Comparison of ENCODE assay signal across 23 cellular contexts in genomic region chr17:56926704-56927103, GRCh38. TPM values are rescaled to one million over a fixed set of nuclear protein-coding genes. Genes with fewer than 3 reads are reported as not detected.
DNase-seq lines count a peak whose midpoint lies in the region; ATAC-seq, FAIRE-seq and TF ChIP-seq lines count a peak whose summit lies in the region.
"Had no signal": no experiment of that assay in that cellular context is flagged by ENCODE, and none has a peak within 500 bp of the region (broad histone marks: within the 10 kb centered on the region; RNA-seq: fewer than 3 reads in every experiment).

No MANE protein-coding gene starts in this region.

- H4K8ac ChIP-seq in H1 (ENCODE audit: extremely low read depth, insufficient read depth, low read length), result no peak overlapping the region

- TF ChIP-seq POLR2A in H1 (IDR thresholded peaks at IDR 0.05; ENCODE audit: control extremely low read depth in 1 of 2, low read depth in 2 of 2, low read length in 2 of 2), result no peak

- no peak overlapping the region for H2BK20ac ChIP-seq in H1 (ENCODE audit: low read length)

- H3K4me3 ChIP-seq in LNCaP clone FGC (ENCODE audit: low read depth, low read length), result no peak overlapping the region
- peak overlapping the region in 1 of 4 experiments; percentile 30; a peak in 1 of 8 replicates for H3K4me3 ChIP-seq in H1 (ENCODE audit: extremely low read depth in 1 of 4, insufficient read depth in 2 of 4, low read depth in 3 of 4, low read length in 4 of 4)
- no peak overlapping the region for H3K4me3 ChIP-seq in upper lobe of right lung
- H3K4me3 ChIP-seq: A549, GM23248, SK-N-MC had no signal

- H3K36me3 ChIP-seq in H1 (ENCODE audit: control insufficient read depth in 2 of 4, insufficient read depth in 4 of 4, low read length in 3 of 4), result no peaks in the 10 kb centered on the region; a peak in 2 of 8 replicates
- H3K36me3 ChIP-seq in upper lobe of right lung, result no peaks in the 10 kb centered on the region

- H3K79me1 ChIP-seq in H1 (ENCODE audit: low read depth, low read length), result no peaks in the 10 kb centered on the region

- no peak for TF ChIP-seq RAD21 in H1 (IDR thresholded peaks at IDR 0.05 in 1 of 2, conservative IDR thresholded peaks at IDR 0.05 in 1 of 2; ENCODE audit: low read depth in 2 of 2, low read length in 2 of 2)

- no peak for ATAC-seq in activated T-cell treated with anti-CD3 and anti-CD28 coated beads, Interleukin-2, amount 50 U/mL, for 72 hours (replicated peaks in 1 of 2)
- ATAC-seq in upper lobe of right lung, result peak; percentile 29
- ATAC-seq: A549, HCT116 had no signal

- peak overlapping the region; percentile 96 for H2BK120ac ChIP-seq in H1 (replicated peaks; ENCODE audit: low read depth, low read length)

- no peak overlapping the region; the same call in 1 of the 2 replicates for H2BK5ac ChIP-seq in H1 (ENCODE audit: low read depth, low read length)

- no peak overlapping the region for H2AK5ac ChIP-seq in H1 (ENCODE audit: low read depth, low read length)

- no peaks in the 10 kb centered on the region for H4K20me1 ChIP-seq in H1 (replicated peaks in 1 of 2; ENCODE audit: control insufficient read depth in 1 of 2, insufficient read depth in 2 of 2, low read length in 2 of 2)

- CTCF ChIA-PET in H1 (lab: Charles Lee; ENCODE audit: partially characterized antibody), result interaction anchor here (0.9 to 1.8 kb wide), 3 partner anchors 13 to 36 kb away, joined by 3 to 7 read pairs (median 3); no protein-coding TSS in a partner anchor

- peaks cover 25% of the 10 kb centered on the region in 2 experiments for H3K9me3 ChIP-seq in H1 (ENCODE audit: insufficient read depth in 2 of 2, low read depth in 1 of 2, low read length in 1 of 2)
- H3K9me3 ChIP-seq in upper lobe of right lung, result peaks cover 14% of the 10 kb centered on the region

- H3K27ac ChIP-seq in H1 (ENCODE audit: low read depth, low read length), result peak overlapping the region; percentile 7; the same call in 1 of the 2 replicates
- no peak overlapping the region for H3K27ac ChIP-seq in upper lobe of right lung
- H3K27ac ChIP-seq: A549, GM23248, SK-N-MC had no signal

- TF ChIP-seq CTCF in LNCaP clone FGC (IDR thresholded peaks at IDR 0.05; ENCODE audit: control insufficient read depth, extremely low read depth, insufficient read depth) (0 out of 2 replicates have a peak, but pooled peaks have one; percentile 13), H1 (IDR thresholded peaks at IDR 0.05; ENCODE audit: control extremely low read depth in 1 of 3, insufficient read depth in 1 of 3, low read depth in 1 of 3, low read length in 3 of 3) (no peak), upper lobe of right lung (IDR thresholded peaks at IDR 0.05) (no peak), GM13977 (IDR thresholded peaks at IDR 0.05; ENCODE audit: extremely low read depth, insufficient read depth, missing control alignments) (no peak)

- no peaks in the 10 kb centered on the region for H3K79me2 ChIP-seq in H1 (ENCODE audit: control insufficient read depth in 1 of 2, insufficient read depth in 2 of 2, low read length in 2 of 2)

- H3K4me2 ChIP-seq in H1 (ENCODE audit: insufficient read depth in 1 of 2, low read depth in 2 of 2, low read length in 2 of 2), result peak overlapping the region in 1 of 2 experiments; percentile 6; a peak in 3 of 4 replicates
- H3K4me2 ChIP-seq: A549 had no signal

- no peaks in the 10 kb centered on the region for H3K27me3 Mint-ChIP-seq in activated T-cell treated with anti-CD3 and anti-CD28 coated beads, Interleukin-2, amount 50 U/mL, for 72 hours (ENCODE audit: low read depth)
- H3K27me3 Mint-ChIP-seq: B cell had no signal

- no peak for TF ChIP-seq EP300 in H1 (IDR thresholded peaks at IDR 0.05; ENCODE audit: borderline replicate concordance in 1 of 2, low read depth in 2 of 2, low read length in 2 of 2)

- peak overlapping the region; percentile 90 for H4K5ac ChIP-seq in H1 (ENCODE audit: insufficient read length, low read depth, low read length)

- H3K23ac ChIP-seq in H1 (ENCODE audit: insufficient read length), result no peak overlapping the region

- in situ Hi-C loops in GM13977 (cut with MboI; ENCODE audit: low pct_unique_long_range_greater_than_20kb, low sequenced_read_pairs, unreplicated experiment), result no loop called here

- no peak overlapping the region for H4K91ac ChIP-seq in H1 (replicated peaks; ENCODE audit: insufficient read length, low read length)

- no peaks in the 10 kb centered on the region for H3K23me2 ChIP-seq in H1 (ENCODE audit: low read depth, low read length)

- H3K18ac ChIP-seq in H1 (ENCODE audit: extremely low read depth, low read length), result no peak overlapping the region

- WGBS in H1 (ENCODE audit: extremely low coverage in 1 of 2, insufficient coverage in 1 of 2, insufficient read length in 1 of 2, insufficient replicate concordance in 2 of 2, low coverage in 1 of 2, low lambda C conversion rate in 2 of 2, missing lambda C conversion rate in 1 of 2), 2 experiments, result 51% methylated on average over 2 of the region's 2 CpGs; no CpG with 5 or more reads in 1 of the 2 experiments

- peak overlapping the region; percentile 24 for H3K27ac Mint-ChIP-seq in activated T-cell treated with anti-CD3 and anti-CD28 coated beads, Interleukin-2, amount 50 U/mL, for 72 hours
- H3K27ac Mint-ChIP-seq: B cell had no signal

- no peak overlapping the region for H2AFZ ChIP-seq in H1 (ENCODE audit: low read length)
- H2AFZ ChIP-seq: GM23248 had no signal

- FAIRE-seq in H1 (lab: Jason Lieb, UNC), result no peak
- FAIRE-seq: A549, D721Med, HTR-8/SVneo had no signal

- DNase-seq in activated T-cell treated with anti-CD3 and anti-CD28 coated beads, Interleukin-2, amount 50 U/mL, for 72 hours, result no peak
- no peak for DNase-seq in activated T-cell treated with anti-CD3 and anti-CD28 coated beads, Interleukin-2, amount 50 U/mL, for 1 hour
- DNase-seq in LNCaP clone FGC (ENCODE audit: low read depth) (peak; percentile 70), H1 (ENCODE audit: low read depth in 1 of 2, low spot score in 2 of 2) (no peak), upper lobe of right lung (no peak), posterior cingulate gyrus (no peak), GM13977 (ENCODE audit: low spot score) (no peak)
- no peak for DNase-seq in stimulated activated CD8-positive, alpha-beta memory T cell treated with anti-CD3 and anti-CD28 coated beads, Interleukin-4, amount 100 ng/mL, for 48 hours
- DNase-seq: DMS79, GM23248, NCI-H1105 treated with DMSO at 0.1 percent for 48 hours, NCI-H2029 treated with DMSO at 0.1 percent for 48 hours, NCI-H226, NCI-H524, NCI-H82, Right ventricle myocardium superior, SW 1271 had no signal

- intact Hi-C loops in upper lobe of right lung (cut with DNase I), result no loop called here
- intact Hi-C loops in posterior cingulate gyrus (cut with DNase I), result no loop called here

- peaks cover 2 to 19% of the 10 kb centered on the region in 2 donors for H3K36me3 Mint-ChIP-seq in activated T-cell treated with anti-CD3 and anti-CD28 coated beads, Interleukin-2, amount 50 U/mL, for 72 hours (ENCODE audit: insufficient read depth in 2 of 2)

- H3K9ac ChIP-seq in H1 (replicated peaks in 1 of 4; ENCODE audit: extremely low read depth in 1 of 4, low read depth in 3 of 4, low read length in 3 of 4), result no peak overlapping the region
- H3K9ac ChIP-seq: GM23248 had no signal

- no peak overlapping the region for H3K4ac ChIP-seq in H1 (replicated peaks; ENCODE audit: insufficient read length, low read depth, low read length)

- H3K9me3 Mint-ChIP-seq in activated T-cell treated with anti-CD3 and anti-CD28 coated beads, Interleukin-2, amount 50 U/mL, for 72 hours, result no peaks in the 10 kb centered on the region

- no peak overlapping the region for H3K14ac ChIP-seq in H1 (ENCODE audit: insufficient read length)

- H3K4me1 ChIP-seq in H1 (replicated peaks in 1 of 4; ENCODE audit: control insufficient read depth in 3 of 4, insufficient read depth in 4 of 4, low read length in 3 of 4) (peaks cover 3 to 12% (median 6%) of the 10 kb centered on the region in 4 experiments; a peak in 5 of 7 replicates), upper lobe of right lung (no peaks in the 10 kb centered on the region)
- H3K4me1 ChIP-seq: A549 had no signal

- no peak overlapping the region for H3K56ac ChIP-seq in H1 (replicated peaks; ENCODE audit: insufficient read length, low read depth, low read length)

- no peaks in the 10 kb centered on the region for H3K4me1 Mint-ChIP-seq in activated T-cell treated with anti-CD3 and anti-CD28 coated beads, Interleukin-2, amount 50 U/mL, for 72 hours (ENCODE audit: low read depth)
- H3K4me1 Mint-ChIP-seq: B cell had no signal

- H3K4me3 Mint-ChIP-seq in activated T-cell treated with anti-CD3 and anti-CD28 coated beads, Interleukin-2, amount 50 U/mL, for 72 hours, result no peak overlapping the region
- H3K4me3 Mint-ChIP-seq: B cell had no signal

- H2BK12ac ChIP-seq in H1 (ENCODE audit: low read depth, low read length), result no peak overlapping the region

- H3K27me3 ChIP-seq in H1 (replicated peaks in 1 of 4; ENCODE audit: control insufficient read depth in 3 of 4, extremely low read depth in 1 of 4, insufficient read depth in 3 of 4, low read length in 3 of 4), result no peaks in the 10 kb centered on the region
- H3K27me3 ChIP-seq in upper lobe of right lung, result no peaks in the 10 kb centered on the region

- H2BK15ac ChIP-seq in H1 (ENCODE audit: low read length), result no peak overlapping the region

- POLR2A ChIA-PET in H1 (lab: Charles Lee; ENCODE audit: partially characterized antibody), result no interaction called here

RNA-seq across cellular contexts. Expression of gene TRIM25, which starts 12.9 kb away (rescaled TPM):
- 100 to 1,000 TPM; 197 to 235 TPM for total RNA-seq in activated T-cell treated with anti-CD3 and anti-CD28 coated beads, Interleukin-2, amount 50 U/mL, for 72 hours
- 37.3 and 38.9 TPM in 2 replicates for total RNA-seq in H1 (2021; fragmentation: NEBNext Ultra II Directional; extraction: Animal tissue kit (Norgen Biotek cat#: 25700))
- polyA plus RNA-seq in H1 (2011; rRNA removed), result 16.6 and 23.0 TPM in 2 replicates
- polyA plus RNA-seq in H1 (2011; cell fraction: cytosol; rRNA removed), result 17.3 TPM
- polyA plus RNA-seq in H1 (2011; cell fraction: nucleus; rRNA removed), result 29.2 TPM
- polyA plus RNA-seq in H1 (2012, experiment 1 of 2), result 22.4 to 33.7 TPM (median 23.7 TPM) in 4 replicates
- 18.4 TPM for polyA plus RNA-seq in H1 (2012, experiment 2 of 2)
- 20.8 TPM for polyA plus RNA-seq in H1 (2013, experiment 1 of 2)
- polyA plus RNA-seq in H1 (2013, experiment 2 of 2), result 16.5 TPM
- polyA minus RNA-seq in H1 (2011; rRNA and poly(A)+ RNA removed), result 29.4 and 38.0 TPM in 2 replicates
- 28.5 TPM for polyA minus RNA-seq in H1 (2011; cell fraction: cytosol; rRNA and poly(A)+ RNA removed)
- polyA minus RNA-seq in H1 (2011; cell fraction: nucleus; rRNA and poly(A)+ RNA removed), result 24.9 TPM
- 89.3 TPM for total RNA-seq in upper lobe of right lung

RNA-seq across cellular contexts. Expression of gene COIL, which starts 34.1 kb away (rescaled TPM):
- 10 to 100 TPM; 16.6 to 17.9 TPM for total RNA-seq in activated T-cell treated with anti-CD3 and anti-CD28 coated beads, Interleukin-2, amount 50 U/mL, for 72 hours
- 21.3 and 23.6 TPM in 2 replicates for total RNA-seq in H1 (2021; fragmentation: NEBNext Ultra II Directional; extraction: Animal tissue kit (Norgen Biotek cat#: 25700))
- 3.1 and 5.2 TPM in 2 replicates for polyA plus RNA-seq in H1 (2011; rRNA removed)
- 7.3 TPM for polyA plus RNA-seq in H1 (2011; cell fraction: cytosol; rRNA removed)
- polyA plus RNA-seq in H1 (2011; cell fraction: nucleus; rRNA removed), result 2.5 TPM
- 13.2 to 16.5 TPM (median 13.9 TPM) in 4 replicates for polyA plus RNA-seq in H1 (2012, experiment 1 of 2)
- 2.0 TPM for polyA plus RNA-seq in H1 (2012, experiment 2 of 2)
- 19.4 TPM for polyA plus RNA-seq in H1 (2013, experiment 1 of 2)
- 18.7 TPM for polyA plus RNA-seq in H1 (2013, experiment 2 of 2)
- polyA minus RNA-seq in H1 (2011; rRNA and poly(A)+ RNA removed), result 5.0 and 6.5 TPM in 2 replicates
- polyA minus RNA-seq in H1 (2011; cell fraction: cytosol; rRNA and poly(A)+ RNA removed), result 4.5 TPM
- polyA minus RNA-seq in H1 (2011; cell fraction: nucleus; rRNA and poly(A)+ RNA removed), result 7.6 TPM
- total RNA-seq in upper lobe of right lung, result 13.3 TPM

RNA-seq across cellular contexts. Expression of gene SCPEP1, which starts 51.2 kb away (rescaled TPM):
- 10 to 100 TPM; 28.0 to 34.7 TPM for total RNA-seq in activated T-cell treated with anti-CD3 and anti-CD28 coated beads, Interleukin-2, amount 50 U/mL, for 72 hours
- total RNA-seq in H1 (2021; fragmentation: NEBNext Ultra II Directional; extraction: Animal tissue kit (Norgen Biotek cat#: 25700)), result 48.8 and 52.6 TPM in 2 replicates
- 26.8 and 30.7 TPM in 2 replicates for polyA plus RNA-seq in H1 (2011; rRNA removed)
- 37.0 TPM for polyA plus RNA-seq in H1 (2011; cell fraction: cytosol; rRNA removed)
- 39.2 TPM for polyA plus RNA-seq in H1 (2011; cell fraction: nucleus; rRNA removed)
- 51.8 to 53.7 TPM (median 53.1 TPM) in 4 replicates for polyA plus RNA-seq in H1 (2012, experiment 1 of 2)
- 19.9 TPM for polyA plus RNA-seq in H1 (2012, experiment 2 of 2)
- polyA plus RNA-seq in H1 (2013, experiment 1 of 2), result 71.5 TPM
- polyA plus RNA-seq in H1 (2013, experiment 2 of 2), result 70.7 TPM
- 16.4 and 16.6 TPM in 2 replicates for polyA minus RNA-seq in H1 (2011; rRNA and poly(A)+ RNA removed)
- polyA minus RNA-seq in H1 (2011; cell fraction: cytosol; rRNA and poly(A)+ RNA removed), result 21.4 TPM
- polyA minus RNA-seq in H1 (2011; cell fraction: nucleus; rRNA and poly(A)+ RNA removed), result 17.1 TPM
- total RNA-seq in upper lobe of right lung, result 176 TPM
